In genomic region chr19:42081584-42082258, GRCh38 we compare ENCODE assay signal across 8 cellular contexts. TPM values are rescaled to one million over a fixed set of nuclear protein-coding genes. Genes with fewer than 3 reads are reported as not detected.
A peak's percentile ranks its signal among the peaks of the same experiment; 100 is the strongest.
DNase-seq lines count a peak whose midpoint lies in the region; ATAC-seq, FAIRE-seq and TF ChIP-seq lines count a peak whose summit lies in the region.

No MANE protein-coding gene starts in this region.

- no peak overlapping the region for H3K9ac ChIP-seq in kidney (ENCODE audit: low read length in 2 of 2)

- H3K36me3 Mint-ChIP-seq in activated naive CD8-positive, alpha-beta T cell: no peaks in the 10 kb centered on the region

- peaks cover 14 to 23% of the 10 kb centered on the region in 2 donors for H3K36me3 ChIP-seq in kidney (ENCODE audit: control insufficient read depth in 1 of 2, insufficient read depth in 2 of 2, low read length in 2 of 2)

- peaks cover 0 to 12% of the 10 kb centered on the region in 2 donors for H3K4me1 ChIP-seq in kidney (ENCODE audit: control insufficient read depth in 1 of 2, insufficient read depth in 1 of 2, low read depth in 1 of 2, low read length in 2 of 2)

- no peaks in the 10 kb centered on the region for H3K9me3 Mint-ChIP-seq in activated naive CD8-positive, alpha-beta T cell (ENCODE audit: low read depth)

- FAIRE-seq in kidney (lab: Jason Lieb, UNC): no peak

- no peak overlapping the region for H3K27ac ChIP-seq in kidney (ENCODE audit: low read depth in 2 of 2, low read length in 2 of 2)

- H3K9me3 ChIP-seq in kidney (ENCODE audit: control insufficient read depth in 1 of 2, low read length in 2 of 2): no peaks in the 10 kb centered on the region

- intact Hi-C loops in kidney (cut with DNase I): no loop called here

- DNase-seq in SKM-1 treated with dmso at 0.1 percent for 144 hours (lab: John Stamatoyannopoulos, UW; ENCODE audit: unreplicated experiment): peak; percentile 2
- DNase-seq in SKM-1 (lab: John Stamatoyannopoulos, UW; ENCODE audit: unreplicated experiment): no peak
- DNase-seq in LNCaP clone FGC (ENCODE audit: low read depth): no peak
- DNase-seq in kidney: no peak
- DNase-seq in activated gamma-delta T cell (lab: John Stamatoyannopoulos, UW): no peak

- TF ChIP-seq CTCF in LNCaP clone FGC (IDR thresholded peaks at IDR 0.05; ENCODE audit: control insufficient read depth, extremely low read depth, insufficient read depth): peak; percentile 36
- TF ChIP-seq CTCF in kidney (IDR thresholded peaks at IDR 0.05; ENCODE audit: borderline replicate concordance, extremely low read depth, insufficient read depth): peak; percentile 29

- no peaks in the 10 kb centered on the region for H3K27me3 Mint-ChIP-seq in activated naive CD8-positive, alpha-beta T cell

- no peak for ATAC-seq in HG03342 (IDR thresholded peaks at IDR 0.05; ENCODE audit: unreplicated experiment)
- no peak for ATAC-seq in HG02884 (IDR thresholded peaks at IDR 0.05; ENCODE audit: unreplicated experiment)

- peaks cover 32% of the 10 kb centered on the region for H3K4me1 Mint-ChIP-seq in activated naive CD8-positive, alpha-beta T cell (ENCODE audit: low read depth)

- H3K4me3 Mint-ChIP-seq in activated naive CD8-positive, alpha-beta T cell: no peak overlapping the region

- H3K4me3 ChIP-seq in LNCaP clone FGC (ENCODE audit: low read depth, low read length) (no peak overlapping the region), kidney (ENCODE audit: low read length in 2 of 2) (no peak overlapping the region)

- H3K27ac Mint-ChIP-seq in activated naive CD8-positive, alpha-beta T cell: peak overlapping the region; percentile 59

RNA-seq across cellular contexts. Expression of gene ZNF574, which starts 5.8 kb away (rescaled TPM):
- 12.7 TPM for total RNA-seq in kidney
- polyA plus RNA-seq in kidney (ENCODE audit: insufficient read depth, low read depth, low replicate concordance): 7.2 TPM

RNA-seq across cellular contexts. Expression of gene GRIK5, which starts 11.7 kb away (rescaled TPM):
- 16.2 TPM for total RNA-seq in kidney
- 8.9 TPM for polyA plus RNA-seq in kidney (ENCODE audit: insufficient read depth, low read depth, low replicate concordance)

RNA-seq across cellular contexts. Expression of gene POU2F2, which starts 50.5 kb away (rescaled TPM):
- total RNA-seq in kidney: 9.8 TPM
- polyA plus RNA-seq in kidney (ENCODE audit: insufficient read depth, low read depth, low replicate concordance): 1.3 TPM
